25 cellular contexts compared by ENCODE assay signal in genomic region chr1:107264561-107264960, GRCh38.
DNase-seq lines count a peak whose midpoint lies in the region; ATAC-seq, FAIRE-seq and TF ChIP-seq lines count a peak whose summit lies in the region.
"Had no signal": no experiment of that assay in that cellular context is flagged by ENCODE, and none has a peak within 500 bp of the region (broad histone marks: within the 10 kb centered on the region; RNA-seq: fewer than 3 reads in every experiment).

No MANE protein-coding gene starts in this region.

- peak overlapping the region; percentile 5 for H2AFZ ChIP-seq in mammary epithelial cell (ENCODE audit: low read depth, low read length)
- H2AFZ ChIP-seq in keratinocyte (ENCODE audit: control insufficient read depth, low read length) = no peak overlapping the region

- CTCF ChIA-PET in mammary epithelial cell (lab: Charles Lee; ENCODE audit: low non-redundant PET) = no interaction called here

- H3K27ac ChIP-seq in mammary epithelial cell (ENCODE audit: insufficient read depth, low read depth, low read length) (no peak overlapping the region), keratinocyte (ENCODE audit: control insufficient read depth, insufficient read depth, low read length) (no peak overlapping the region)
- H3K27ac ChIP-seq: C4-2B, left ventricle myocardium inferior, SJCRH30 had no signal

- in situ Hi-C loops in mammary epithelial cell (cut with MboI; ENCODE audit: low sequenced_read_pairs in 2 of 2) = no loop called here

- intact Hi-C loops in mammary epithelial cell (cut with micrococcal nuclease) = no loop called here

- DNase-seq in Daoy (ENCODE audit: low read depth) (peak; percentile 60), M059J (ENCODE audit: low read depth) (peak; percentile 63), mammary epithelial cell (peak; percentile 59), keratinocyte (ENCODE audit: low read depth, low spot score) (no peak), amygdala (lab: John Stamatoyannopoulos, UW) (no peak)
- DNase-seq in effector CD4-positive, alpha-beta T cell = no peak
- DNase-seq: ACHN; activated CD4-positive, alpha-beta T cell treated with anti-CD3 and anti-CD28 coated beads for 4 hours; activated naive CD4-positive, alpha-beta T cell treated with anti-CD3 and anti-CD28 coated beads, Interleukin-2, amount 10 ng/mL, durations not matched to agents 7 days and 5 days; activated T-cell treated with anti-CD3 and anti-CD28 coated beads, Interleukin-2, amount 50 U/mL, for 48 hours; aorta; effector memory CD8-positive, alpha-beta T cell; Kasumi-1; left ventricle myocardium inferior; mucosa of descending colon; NCI-H1092 treated with DMSO at 0.1 percent for 48 hours; NCI-H2029; NCI-H345; SJCRH30 had no signal

- ATAC-seq in GM21423 (IDR thresholded peaks at IDR 0.05; ENCODE audit: unreplicated experiment) = no peak
- ATAC-seq in HG03108 (IDR thresholded peaks at IDR 0.05; ENCODE audit: unreplicated experiment) = no peak
- ATAC-seq: effector memory CD8-positive, alpha-beta T cell; mucosa of descending colon had no signal

- BruUV-seq in mammary epithelial cell (replicated peaks; lab: Mats Ljungman, UMichigan) = no TSS peak

- H3K4me1 ChIP-seq in mammary epithelial cell (ENCODE audit: insufficient read depth, low read length) (peaks cover 30% of the 10 kb centered on the region), keratinocyte (ENCODE audit: control insufficient read depth, extremely low read depth, insufficient read depth, low read length) (no peaks in the 10 kb centered on the region)
- H3K4me1 ChIP-seq: HAP-1, left ventricle myocardium inferior, SJCRH30 had no signal

- H3K27me3 ChIP-seq in mammary epithelial cell (ENCODE audit: insufficient read depth, low read length) (no peaks in the 10 kb centered on the region), keratinocyte (ENCODE audit: control insufficient read depth, extremely low read depth, insufficient read depth, low read length) (no peaks in the 10 kb centered on the region)
- H3K27me3 ChIP-seq: SJCRH30 had no signal

- H3K9me3 ChIP-seq in mammary epithelial cell (replicated peaks; ENCODE audit: insufficient read depth, low read length) = no peaks in the 10 kb centered on the region
- no peaks in the 10 kb centered on the region for H3K9me3 ChIP-seq in keratinocyte (ENCODE audit: control insufficient read depth, low read depth, low read length)
- H3K9me3 ChIP-seq: HAP-1, left ventricle myocardium inferior, mucosa of descending colon, SJCRH30 had no signal

- H3K9ac ChIP-seq in mammary epithelial cell (ENCODE audit: insufficient read depth, low read length) = no peak overlapping the region
- H3K9ac ChIP-seq in keratinocyte (ENCODE audit: control insufficient read depth, extremely low read depth, insufficient read depth, low read length) = no peak overlapping the region

- peak overlapping the region; percentile 34 for H3K4me2 ChIP-seq in mammary epithelial cell (ENCODE audit: insufficient read depth, low read depth, low read length)
- no peak overlapping the region for H3K4me2 ChIP-seq in keratinocyte (ENCODE audit: control insufficient read depth, extremely low read depth, insufficient read depth, low read depth, low read length)

- H3K9me1 ChIP-seq in keratinocyte (ENCODE audit: control insufficient read depth, extremely low read depth, insufficient read depth, low read length) = no peaks in the 10 kb centered on the region

- H3K4me3 ChIP-seq in mammary epithelial cell (replicated peaks in 1 of 3; ENCODE audit: insufficient read depth in 1 of 3, low read depth in 2 of 3, low read length in 3 of 3) (no peak overlapping the region), keratinocyte (ENCODE audit: control insufficient read depth in 2 of 3, extremely low read depth in 1 of 3, insufficient read depth in 2 of 3, low read depth in 1 of 3, low read length in 3 of 3) (no peak overlapping the region)
- H3K4me3 ChIP-seq: HAP-1, left ventricle myocardium inferior, mucosa of descending colon, SJCRH30 had no signal

- H4K20me1 ChIP-seq in mammary epithelial cell (ENCODE audit: insufficient read depth, low read length) (no peaks in the 10 kb centered on the region), keratinocyte (ENCODE audit: control insufficient read depth, extremely low read depth, insufficient read depth, low read length) (no peaks in the 10 kb centered on the region)

- H3K36me3 ChIP-seq in mammary epithelial cell (ENCODE audit: insufficient read depth, low read length) (no peaks in the 10 kb centered on the region), keratinocyte (ENCODE audit: control insufficient read depth in 2 of 2, extremely low read depth in 1 of 2, insufficient read depth in 2 of 2, low read length in 2 of 2) (no peaks in the 10 kb centered on the region)
- H3K36me3 ChIP-seq: HAP-1, left ventricle myocardium inferior, SJCRH30 had no signal

- dilution Hi-C loops in mammary epithelial cell (cut with HindIII; ENCODE audit: low sequenced_read_pairs) = no loop called here
- dilution Hi-C loops in keratinocyte (cut with MboI; ENCODE audit: extremely low pct_ligation_motif_present, low sequenced_read_pairs) = no loop called here

- no peaks in the 10 kb centered on the region for H3K79me2 ChIP-seq in mammary epithelial cell (ENCODE audit: insufficient read depth, low read length)
- H3K79me2 ChIP-seq in keratinocyte (ENCODE audit: control insufficient read depth, insufficient read depth, low read length) = no peaks in the 10 kb centered on the region

- WGBS in mammary epithelial cell (ENCODE audit: low coverage, missing lambda C conversion rate) = 89% methylated on average over 1 of the region's 1 CpG

- TF ChIP-seq CTCF in mammary epithelial cell (conservative IDR thresholded peaks at IDR 0.05 in 1 of 2, IDR thresholded peaks at IDR 0.05 in 1 of 2; ENCODE audit: extremely low read depth in 1 of 2, insufficient read depth in 1 of 2, low read depth in 1 of 2, low read length in 2 of 2) (no peak), keratinocyte (optimal IDR thresholded peaks at IDR 0.05 in 1 of 3, IDR thresholded peaks at IDR 0.05 in 1 of 3, conservative IDR thresholded peaks at IDR 0.05 in 1 of 3; ENCODE audit: extremely low read depth in 1 of 3, insufficient read depth in 2 of 3, low read length in 3 of 3) (no peak)

- FAIRE-seq in keratinocyte (lab: Jason Lieb, UNC) = peak; percentile 64
- FAIRE-seq: G401.6, GM18507 had no signal

Comparison
In these comparisons a context has a peak if more than half of its experiments do, and no peak if none do; other contexts are left out.
1. DNase-seq: peak in Daoy (single experiment), M059J (single experiment) and mammary epithelial cell (single experiment); none in keratinocyte (single experiment), amygdala (0 of 56) and effector CD4-positive, alpha-beta T cell (single experiment).